Comparison of ENCODE assay signal across 1 cellular context in the genomic region with DNA sequence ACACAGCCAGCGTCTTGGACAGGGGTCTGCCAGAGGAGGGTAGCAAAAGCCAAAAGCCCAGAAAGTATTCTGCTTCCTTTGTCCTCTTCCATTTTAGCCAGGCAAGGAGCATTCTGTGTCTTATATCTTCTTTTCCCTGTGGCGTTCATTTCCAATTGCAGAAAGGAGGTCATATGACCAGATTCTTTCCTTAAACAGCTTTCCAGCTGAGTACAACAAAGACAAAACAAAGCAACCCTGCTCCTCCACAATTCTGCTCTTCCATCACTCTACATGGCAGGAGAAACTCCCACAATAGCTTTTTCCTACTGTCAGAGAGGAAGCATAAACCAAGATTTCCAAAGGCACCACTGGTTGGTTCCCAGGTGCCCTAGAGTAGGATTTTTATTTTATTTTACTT.
TF ChIP-seq lines count a peak whose summit lies in the region.

No MANE protein-coding gene starts in this region.

TF ChIP-seq in K562, 482 proteins besides CTCF, POLR2A, EP300 and RAD21:
- TF ChIP-seq MTA1 (IDR thresholded peaks at IDR 0.05; ENCODE audit: borderline replicate concordance), result no peak
- no peak for TF ChIP-seq POLR3A (IDR thresholded peaks at IDR 0.05; ENCODE audit: borderline replicate concordance, extremely low read depth, insufficient read depth, insufficient read length)
- TF ChIP-seq SNIP1 (IDR thresholded peaks at IDR 0.05; ENCODE audit: low read depth), result no peak
- no peak for TF ChIP-seq ZNF668 (CRISPR knock-in tag; IDR thresholded peaks at IDR 0.05)
- TF ChIP-seq MIER1 (IDR thresholded peaks at IDR 0.05; ENCODE audit: low read depth), result no peak
- TF ChIP-seq TRIM28 (IDR thresholded peaks at IDR 0.05), result no peak
- TF ChIP-seq ZNF311 (CRISPR knock-in tag; IDR thresholded peaks at IDR 0.05), result no peak
- TF ChIP-seq ZNF609 (CRISPR knock-in tag; IDR thresholded peaks at IDR 0.05; ENCODE audit: borderline replicate concordance), result no peak
- no peak for TF ChIP-seq CEBPG (CRISPR knock-in tag; IDR thresholded peaks at IDR 0.05)
- no peak for TF ChIP-seq CEBPG (tag; conservative IDR thresholded peaks at IDR 0.05 in 1 of 2, IDR thresholded peaks at IDR 0.05 in 1 of 2)
- TF ChIP-seq, protein P1, sequence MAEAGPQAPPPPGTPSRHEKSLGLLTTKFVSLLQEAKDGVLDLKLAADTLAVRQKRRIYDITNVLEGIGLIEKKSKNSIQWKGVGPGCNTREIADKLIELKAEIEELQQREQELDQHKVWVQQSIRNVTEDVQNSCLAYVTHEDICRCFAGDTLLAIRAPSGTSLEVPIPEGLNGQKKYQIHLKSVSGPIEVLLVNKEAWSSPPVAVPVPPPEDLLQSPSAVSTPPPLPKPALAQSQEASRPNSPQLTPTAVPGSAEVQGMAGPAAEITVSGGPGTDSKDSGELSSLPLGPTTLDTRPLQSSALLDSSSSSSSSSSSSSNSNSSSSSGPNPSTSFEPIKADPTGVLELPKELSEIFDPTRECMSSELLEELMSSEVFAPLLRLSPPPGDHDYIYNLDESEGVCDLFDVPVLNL (CRISPR knock-in tag; IDR thresholded peaks at IDR 0.05; ENCODE audit: low read depth), result no peak
- TF ChIP-seq ZBTB11 (CRISPR knock-in tag; IDR thresholded peaks at IDR 0.05), result no peak
- no peak for TF ChIP-seq THRAP3 (IDR thresholded peaks at IDR 0.05; ENCODE audit: borderline replicate concordance)
